In genomic region chr5:66864240-66864884, GRCh38 we compare ENCODE assay signal across 9 cellular contexts.
DNase-seq lines count a peak whose midpoint lies in the region; ATAC-seq and TF ChIP-seq lines count a peak whose summit lies in the region.
"Had no signal": no experiment of that assay in that cellular context is flagged by ENCODE, and none has a peak within 500 bp of the region (broad histone marks: within the 10 kb centered on the region; RNA-seq: fewer than 3 reads in every experiment).

No MANE protein-coding gene starts in this region.

- H3K27ac ChIP-seq in DND-41 (ENCODE audit: low read length) (no peak overlapping the region), Peyer's patch (no peak overlapping the region)

- H3K27ac Mint-ChIP-seq in activated CD4-positive, alpha-beta memory T cell treated with anti-CD3 and anti-CD28 coated beads for 36 hours, result no peak overlapping the region
- H3K27ac Mint-ChIP-seq in nephron progenitor cell, result no peak overlapping the region
- H3K27ac Mint-ChIP-seq: nephron had no signal

- H3K4me3 ChIP-seq in DND-41 (ENCODE audit: low read depth in 1 of 2, low read length in 2 of 2) (no peak overlapping the region), Peyer's patch (no peak overlapping the region)

- intact Hi-C loops in activated CD4-positive, alpha-beta memory T cell treated with anti-CD3 and anti-CD28 coated beads for 36 hours (cut with micrococcal nuclease), result loop anchor here (1.0 to 5.0 kb wide), 3 partner anchors 24 to 50 kb away; no protein-coding TSS in a partner anchor

- H2AFZ ChIP-seq in DND-41 (ENCODE audit: low read depth, low read length), result no peak overlapping the region

- no peaks in the 10 kb centered on the region; the same call in 1 of the 2 replicates for H3K4me1 ChIP-seq in DND-41 (ENCODE audit: insufficient read depth, low read length)
- no peaks in the 10 kb centered on the region for H3K4me1 ChIP-seq in Peyer's patch

- H3K36me3 Mint-ChIP-seq in activated CD4-positive, alpha-beta memory T cell treated with anti-CD3 and anti-CD28 coated beads for 36 hours, result no peaks in the 10 kb centered on the region
- no peaks in the 10 kb centered on the region for H3K36me3 Mint-ChIP-seq in nephron progenitor cell (ENCODE audit: low read depth)

- ATAC-seq in DND-41 (ENCODE audit: insufficient read depth, low read depth), result peak; percentile 88
- peak; percentile 65 for ATAC-seq in HG03175 (IDR thresholded peaks at IDR 0.05; ENCODE audit: unreplicated experiment)
- ATAC-seq in GM18505 (IDR thresholded peaks at IDR 0.05; ENCODE audit: unreplicated experiment), result no peak

- no peaks in the 10 kb centered on the region for H3K79me2 ChIP-seq in DND-41 (ENCODE audit: insufficient read depth, low read length)

- POLR2A ChIA-PET in activated CD4-positive, alpha-beta memory T cell treated with anti-CD3 and anti-CD28 coated beads for 36 hours (lab: Charles Lee), result no interaction called here

- peaks cover 10% of the 10 kb centered on the region for H3K27me3 Mint-ChIP-seq in activated CD4-positive, alpha-beta memory T cell treated with anti-CD3 and anti-CD28 coated beads for 36 hours
- peaks cover 4% of the 10 kb centered on the region for H3K27me3 Mint-ChIP-seq in nephron progenitor cell (ENCODE audit: low read depth, poor library complexity)

- no peak overlapping the region for H3K4me2 ChIP-seq in DND-41 (ENCODE audit: insufficient read depth, low read length)

- H3K4me1 Mint-ChIP-seq in activated CD4-positive, alpha-beta memory T cell treated with anti-CD3 and anti-CD28 coated beads for 36 hours (ENCODE audit: low read depth), result peaks cover 8% of the 10 kb centered on the region
- H3K4me1 Mint-ChIP-seq in nephron progenitor cell, result peaks cover 34% of the 10 kb centered on the region

- H3K27me3 ChIP-seq in DND-41 (ENCODE audit: insufficient read depth, low read length, poor library complexity) (no peaks in the 10 kb centered on the region), Peyer's patch (no peaks in the 10 kb centered on the region)

- no peaks in the 10 kb centered on the region for H3K9me3 Mint-ChIP-seq in activated CD4-positive, alpha-beta memory T cell treated with anti-CD3 and anti-CD28 coated beads for 36 hours
- H3K9me3 Mint-ChIP-seq in nephron progenitor cell, result no peaks in the 10 kb centered on the region
- H3K9me3 Mint-ChIP-seq: nephron had no signal

- H4K20me1 ChIP-seq in DND-41 (ENCODE audit: insufficient read depth, low read length), result no peaks in the 10 kb centered on the region; the same call in 1 of the 2 replicates

- TF ChIP-seq POLR2A in GM18505 (IDR thresholded peaks at IDR 0.05; ENCODE audit: borderline replicate concordance, extremely low read depth, insufficient read depth, insufficient read length) (no peak), Peyer's patch (IDR thresholded peaks at IDR 0.05) (no peak)

- TF ChIP-seq CTCF in DND-41 (IDR thresholded peaks at IDR 0.05; ENCODE audit: borderline replicate concordance, extremely low read depth, low read length, poor library complexity, severe bottlenecking) (peak; percentile 86), nephron progenitor cell (IDR thresholded peaks at IDR 0.05) (no peak), Peyer's patch (IDR thresholded peaks at IDR 0.05) (peak in 3 of 6 experiments; percentile 22 to 47 (median 38))

- peak; percentile 42 for DNase-seq in DND-41
- DNase-seq in activated CD4-positive, alpha-beta memory T cell treated with anti-CD3 and anti-CD28 coated beads for 36 hours, result peak; percentile 37
- peak; percentile 76 for DNase-seq in iris pigment epithelial cell (ENCODE audit: low read depth)
- DNase-seq in nephron progenitor cell, result no peak
- DNase-seq in hippocampal formation (lab: John Stamatoyannopoulos, UW), result no peak
- no peak for DNase-seq in Peyer's patch

- H3K9ac ChIP-seq in DND-41 (ENCODE audit: low read depth, low read length), result no peak overlapping the region

- H3K36me3 ChIP-seq in DND-41 (ENCODE audit: insufficient read depth, low read length), result no peaks in the 10 kb centered on the region
- no peaks in the 10 kb centered on the region for H3K36me3 ChIP-seq in Peyer's patch

- CTCF ChIA-PET in activated CD4-positive, alpha-beta memory T cell treated with anti-CD3 and anti-CD28 coated beads for 36 hours (lab: Charles Lee), result interaction anchor here (0.6 to 3.8 kb wide), 19 partner anchors 10 to 558 kb away, joined by 3 to 37 read pairs (median 5); no protein-coding TSS in a partner anchor

- H3K9me3 ChIP-seq in DND-41 (ENCODE audit: insufficient read depth, low read length, severe bottlenecking) (no peaks in the 10 kb centered on the region), Peyer's patch (no peaks in the 10 kb centered on the region)

- H3K4me3 Mint-ChIP-seq in activated CD4-positive, alpha-beta memory T cell treated with anti-CD3 and anti-CD28 coated beads for 36 hours, result no peak overlapping the region
- H3K4me3 Mint-ChIP-seq in nephron progenitor cell, result no peak overlapping the region
- H3K4me3 Mint-ChIP-seq: nephron had no signal

Comparison
In these comparisons a context has a peak if more than half of its experiments do, and no peak if none do; other contexts are left out.
1. DNase-seq: peak in DND-41 (single experiment), activated CD4-positive, alpha-beta memory T cell treated with anti-CD3 and anti-CD28 coated beads for 36 hours (single experiment) and iris pigment epithelial cell (single experiment); none in nephron progenitor cell (single experiment), hippocampal formation (0 of 2) and Peyer's patch (0 of 3).